9 cellular contexts compared by ENCODE assay signal in the genomic region with DNA sequence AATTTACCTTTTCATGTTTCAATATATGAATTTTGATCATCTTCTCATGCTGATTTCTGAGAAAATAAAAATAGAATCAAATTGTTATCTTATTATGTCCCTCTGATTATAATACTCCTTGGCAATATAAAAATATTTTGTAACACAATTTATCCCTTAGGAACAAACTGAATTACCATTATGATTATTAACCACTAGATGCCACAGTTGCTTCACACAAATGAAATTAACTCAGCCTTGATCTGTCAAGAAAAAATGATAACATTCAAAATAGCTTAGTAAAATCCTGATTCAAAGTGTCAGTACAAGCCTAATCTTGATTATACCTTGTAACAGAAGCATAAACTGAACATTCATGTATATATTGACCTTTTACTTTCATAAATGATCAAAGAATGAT. TPM values are rescaled to one million over a fixed set of nuclear protein-coding genes. Genes with fewer than 3 reads are reported as not detected.
DNase-seq lines count a peak whose midpoint lies in the region; FAIRE-seq and TF ChIP-seq lines count a peak whose summit lies in the region.
"Had no signal": no experiment of that assay in that cellular context is flagged by ENCODE, and none has a peak within 500 bp of the region (broad histone marks: within the 10 kb centered on the region; RNA-seq: fewer than 3 reads in every experiment).

No MANE protein-coding gene starts in this region.

- H3K56ac ChIP-seq in mesendoderm (ENCODE audit: low read length) = no peak overlapping the region

- H4K5ac ChIP-seq in mesendoderm (ENCODE audit: low read length) = no peak overlapping the region

- TF ChIP-seq EP300 in Ishikawa (IDR thresholded peaks at IDR 0.05; ENCODE audit: borderline replicate concordance) = no peak

- peak; percentile 39 for TF ChIP-seq CTCF in kidney (IDR thresholded peaks at IDR 0.05; ENCODE audit: borderline replicate concordance, extremely low read depth, insufficient read depth)

- H3K18ac ChIP-seq in mesendoderm (ENCODE audit: low read length) = no peak overlapping the region

- no peak overlapping the region for H2BK5ac ChIP-seq in mesendoderm (ENCODE audit: low read length)

- peak; percentile 26 for DNase-seq in astrocyte of the hippocampus (ENCODE audit: low read depth, low spot score)
- no peak for DNase-seq in kidney
- no peak for DNase-seq in mesendoderm
- no peak for DNase-seq in NK-92 treated with Interleukin-12 subunit alpha and Interleukin-12 subunit beta, amount 100 ng/mL, for 24 hours (lab: John Stamatoyannopoulos, UW)
- DNase-seq in stimulated activated CD4-positive, alpha-beta T cell treated with anti-CD3 and anti-CD28 coated beads, Interleukin-2, amount 100 ng/mL, for 24 hours = no peak
- no peak for DNase-seq in AG08396 (ENCODE audit: low spot score)

- no peaks in the 10 kb centered on the region for H3K79me2 ChIP-seq in mesendoderm (ENCODE audit: control insufficient read depth, insufficient read depth, low read length)

- no peak overlapping the region for H3K4me2 ChIP-seq in mesendoderm (ENCODE audit: low read length)

- H2AK5ac ChIP-seq in mesendoderm (ENCODE audit: low read length) = no peak overlapping the region

- H2BK15ac ChIP-seq in mesendoderm (replicated peaks; ENCODE audit: low read depth) = no peak overlapping the region

- H3K23ac ChIP-seq in mesendoderm (ENCODE audit: low read length) = no peak overlapping the region

- H3K4me3 ChIP-seq in kidney (ENCODE audit: low read length in 2 of 2) = no peak overlapping the region
- H3K4me3 ChIP-seq in mesendoderm (ENCODE audit: low read length) = no peak overlapping the region
- H3K4me3 ChIP-seq: SJSA1 had no signal

- H3K27ac ChIP-seq in kidney (ENCODE audit: low read depth in 2 of 2, low read length in 2 of 2) (no peak overlapping the region), mesendoderm (ENCODE audit: low read depth, low read length) (no peak overlapping the region)
- H3K27ac ChIP-seq: SJSA1 had no signal

- no peak overlapping the region for H2BK120ac ChIP-seq in mesendoderm (ENCODE audit: low read depth, low read length)

- H4K8ac ChIP-seq in mesendoderm (ENCODE audit: low read depth, low read length) = no peak overlapping the region

- FAIRE-seq in A204.1 (lab: Jason Lieb, UNC) = peak; percentile 82
- FAIRE-seq in kidney (lab: Jason Lieb, UNC) = peak; percentile 94

- no peaks in the 10 kb centered on the region for H3K36me3 ChIP-seq in kidney (ENCODE audit: control insufficient read depth in 1 of 2, insufficient read depth in 2 of 2, low read length in 2 of 2)
- H3K36me3 ChIP-seq in mesendoderm (ENCODE audit: control insufficient read depth, insufficient read depth, low read length) = no peaks in the 10 kb centered on the region

- no peaks in the 10 kb centered on the region for H3K9me3 ChIP-seq in kidney (ENCODE audit: control insufficient read depth in 1 of 2, low read length in 2 of 2)
- H3K9me3 ChIP-seq: SJSA1 had no signal

- H3K9ac ChIP-seq in kidney (ENCODE audit: low read length in 2 of 2) (no peak overlapping the region), mesendoderm (ENCODE audit: low read length) (no peak overlapping the region)

- peak; percentile 54 for TF ChIP-seq RAD21 in Ishikawa (IDR thresholded peaks at IDR 0.05; ENCODE audit: low read depth)

- H3K79me1 ChIP-seq in mesendoderm (ENCODE audit: low read length) = no peaks in the 10 kb centered on the region

- H3K4me1 ChIP-seq in kidney (ENCODE audit: control insufficient read depth in 1 of 2, insufficient read depth in 1 of 2, low read depth in 1 of 2, low read length in 2 of 2) (no peaks in the 10 kb centered on the region), mesendoderm (ENCODE audit: control insufficient read depth, low read depth, low read length) (no peaks in the 10 kb centered on the region)

- intact Hi-C loops in kidney (cut with DNase I) = no loop called here

- no peaks in the 10 kb centered on the region for H3K27me3 ChIP-seq in mesendoderm (ENCODE audit: insufficient read depth, low read length, poor library complexity)

- no peak overlapping the region for H3K4ac ChIP-seq in mesendoderm (ENCODE audit: low read depth, low read length)

TF ChIP-seq in Ishikawa, 13 proteins besides CTCF, POLR2A, EP300 and RAD21:
- TF ChIP-seq FOXM1 (IDR thresholded peaks at IDR 0.05; ENCODE audit: borderline replicate concordance, low read depth) (no peak), NFIC (IDR thresholded peaks at IDR 0.05) (no peak), ZBTB7A (IDR thresholded peaks at IDR 0.05; ENCODE audit: low read depth) (no peak), YY1 (IDR thresholded peaks at IDR 0.05; ENCODE audit: low read depth) (no peak), TEAD4 (IDR thresholded peaks at IDR 0.05) (no peak), TAF1 (IDR thresholded peaks at IDR 0.05; ENCODE audit: low read depth) (no peak), TCF12 (IDR thresholded peaks at IDR 0.05; ENCODE audit: low read depth) (no peak), EGR1 (IDR thresholded peaks at IDR 0.05) (no peak), USF1 (IDR thresholded peaks at IDR 0.05) (no peak), CREB1 (IDR thresholded peaks at IDR 0.05; ENCODE audit: low read depth) (no peak), CEBPB (IDR thresholded peaks at IDR 0.05) (no peak)
- TF ChIP-seq, protein P1, sequence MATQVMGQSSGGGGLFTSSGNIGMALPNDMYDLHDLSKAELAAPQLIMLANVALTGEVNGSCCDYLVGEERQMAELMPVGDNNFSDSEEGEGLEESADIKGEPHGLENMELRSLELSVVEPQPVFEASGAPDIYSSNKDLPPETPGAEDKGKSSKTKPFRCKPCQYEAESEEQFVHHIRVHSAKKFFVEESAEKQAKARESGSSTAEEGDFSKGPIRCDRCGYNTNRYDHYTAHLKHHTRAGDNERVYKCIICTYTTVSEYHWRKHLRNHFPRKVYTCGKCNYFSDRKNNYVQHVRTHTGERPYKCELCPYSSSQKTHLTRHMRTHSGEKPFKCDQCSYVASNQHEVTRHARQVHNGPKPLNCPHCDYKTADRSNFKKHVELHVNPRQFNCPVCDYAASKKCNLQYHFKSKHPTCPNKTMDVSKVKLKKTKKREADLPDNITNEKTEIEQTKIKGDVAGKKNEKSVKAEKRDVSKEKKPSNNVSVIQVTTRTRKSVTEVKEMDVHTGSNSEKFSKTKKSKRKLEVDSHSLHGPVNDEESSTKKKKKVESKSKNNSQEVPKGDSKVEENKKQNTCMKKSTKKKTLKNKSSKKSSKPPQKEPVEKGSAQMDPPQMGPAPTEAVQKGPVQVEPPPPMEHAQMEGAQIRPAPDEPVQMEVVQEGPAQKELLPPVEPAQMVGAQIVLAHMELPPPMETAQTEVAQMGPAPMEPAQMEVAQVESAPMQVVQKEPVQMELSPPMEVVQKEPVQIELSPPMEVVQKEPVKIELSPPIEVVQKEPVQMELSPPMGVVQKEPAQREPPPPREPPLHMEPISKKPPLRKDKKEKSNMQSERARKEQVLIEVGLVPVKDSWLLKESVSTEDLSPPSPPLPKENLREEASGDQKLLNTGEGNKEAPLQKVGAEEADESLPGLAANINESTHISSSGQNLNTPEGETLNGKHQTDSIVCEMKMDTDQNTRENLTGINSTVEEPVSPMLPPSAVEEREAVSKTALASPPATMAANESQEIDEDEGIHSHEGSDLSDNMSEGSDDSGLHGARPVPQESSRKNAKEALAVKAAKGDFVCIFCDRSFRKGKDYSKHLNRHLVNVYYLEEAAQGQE (IDR thresholded peaks at IDR 0.05; ENCODE audit: low read depth) = no peak
- TF ChIP-seq, protein P2, sequence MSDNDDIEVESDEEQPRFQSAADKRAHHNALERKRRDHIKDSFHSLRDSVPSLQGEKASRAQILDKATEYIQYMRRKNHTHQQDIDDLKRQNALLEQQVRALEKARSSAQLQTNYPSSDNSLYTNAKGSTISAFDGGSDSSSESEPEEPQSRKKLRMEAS (IDR thresholded peaks at IDR 0.05) = no peak

RNA-seq across cellular contexts. Expression of gene CHSY3, which starts 4.8 kb away (rescaled TPM):
- 3.0 TPM for total RNA-seq in kidney
- polyA plus RNA-seq in kidney (ENCODE audit: insufficient read depth, low read depth, low replicate concordance) = 0.13 TPM
- 1.2 TPM for polyA plus RNA-seq in mesendoderm (2013, experiment 1 of 2)
- polyA plus RNA-seq in mesendoderm (2013, experiment 2 of 2) = 1.2 TPM
